ENCODE assay signal across 8 cellular contexts in genomic region chr17:1710807-1711553, GRCh38. TPM values are rescaled to one million over a fixed set of nuclear protein-coding genes. Genes with fewer than 3 reads are reported as not detected.
A peak's percentile ranks its signal among the peaks of the same experiment; 100 is the strongest.
DNase-seq lines count a peak whose midpoint lies in the region; ATAC-seq and TF ChIP-seq lines count a peak whose summit lies in the region.

No MANE protein-coding gene starts in this region.

- H3K36me3 Mint-ChIP-seq in CD14-positive monocyte, result peaks cover 39 to 41% of the 10 kb centered on the region in 2 donors

- peaks cover 37% of the 10 kb centered on the region for H3K4me1 Mint-ChIP-seq in CD14-positive monocyte

- H3K9me3 Mint-ChIP-seq in CD14-positive monocyte, result peaks cover 0 to 5% (median 1%) of the 10 kb centered on the region in 7 donors

- peak overlapping the region; percentile 93 for H3K27ac ChIP-seq in RWPE2 (ENCODE audit: poor library complexity, severe bottlenecking)
- peak overlapping the region; percentile 85 to 94 for H3K27ac ChIP-seq in esophagus (ENCODE audit: low read depth in 2 of 2, low read length in 1 of 2)
- no peak overlapping the region for H3K27ac ChIP-seq in neutrophil

- H3K27me3 ChIP-seq in RWPE2 (ENCODE audit: insufficient read depth, poor library complexity, severe bottlenecking), result no peaks in the 10 kb centered on the region
- H3K27me3 ChIP-seq in esophagus (ENCODE audit: control insufficient read depth in 1 of 2, insufficient read depth in 2 of 2, low read length in 2 of 2), result no peaks in the 10 kb centered on the region
- H3K27me3 ChIP-seq in neutrophil, result peaks cover 85% of the 10 kb centered on the region

- H3K36me3 ChIP-seq in RWPE2 (ENCODE audit: low read depth) (peaks cover 33% of the 10 kb centered on the region), esophagus (ENCODE audit: control insufficient read depth in 2 of 2, insufficient read depth in 2 of 2, low read length in 1 of 2) (peaks cover 6 to 10% of the 10 kb centered on the region in 2 donors), neutrophil (peaks cover 22% of the 10 kb centered on the region)

- peaks cover 29 to 69% (median 38%) of the 10 kb centered on the region in 3 donors for H3K27me3 Mint-ChIP-seq in CD14-positive monocyte (ENCODE audit: low read depth in 3 of 3)

- peak overlapping the region in 1 of 7 donors; percentile 63 for H3K27ac Mint-ChIP-seq in CD14-positive monocyte

- WGBS in esophagus, 2 donors, result 29 to 33% methylated on average over 14 of the region's 14 CpGs

- H3K4me3 ChIP-seq in RWPE2 (ENCODE audit: severe bottlenecking) (peak overlapping the region; percentile 83), esophagus (ENCODE audit: low read depth in 1 of 2, low read length in 2 of 2) (peak overlapping the region; percentile 54 to 73), neutrophil (ENCODE audit: low read depth in 1 of 2, low read length in 1 of 2) (peak overlapping the region; percentile 58 to 62)

- H3K9me3 ChIP-seq in RWPE2 (ENCODE audit: severe bottlenecking) (no peaks in the 10 kb centered on the region), esophagus (ENCODE audit: control insufficient read depth in 2 of 2, insufficient read depth in 1 of 2, low read depth in 1 of 2, low read length in 1 of 2) (no peaks in the 10 kb centered on the region), neutrophil (no peaks in the 10 kb centered on the region)

- H3K4me1 ChIP-seq in RWPE2 (ENCODE audit: insufficient read depth, poor library complexity, severe bottlenecking) (peaks cover 22% of the 10 kb centered on the region), esophagus (ENCODE audit: control insufficient read depth in 2 of 2, insufficient read depth in 2 of 2, low read length in 1 of 2) (peaks cover 3 to 9% of the 10 kb centered on the region in 2 donors), neutrophil (ENCODE audit: control insufficient read depth in 1 of 2, insufficient read depth in 1 of 2, low read depth in 1 of 2, low read length in 1 of 2) (peaks cover 37 to 46% of the 10 kb centered on the region in 2 experiments)

- intact Hi-C loops in CD14-positive monocyte (cut with micrococcal nuclease), result loop anchor here in 1 of 2 donors (10.0 kb wide), 2 partner anchors 66 to 324 kb away; partner anchors contain the start of genes DPH1, RILP and SCARF1

- no peak for ATAC-seq in RWPE2 (ENCODE audit: low read depth)
- ATAC-seq in HG03159 (IDR thresholded peaks at IDR 0.05; ENCODE audit: unreplicated experiment), result no peak

- peak overlapping the region; percentile 69 to 89 for H3K4me3 Mint-ChIP-seq in CD14-positive monocyte

- DNase-seq in CD14-positive monocyte (ENCODE audit: low spot score) (no peak), RWPE2 (ENCODE audit: low spot score) (no peak), SKM-1 (lab: John Stamatoyannopoulos, UW; ENCODE audit: unreplicated experiment) (no peak)
- DNase-seq in activated CD4-positive, alpha-beta T cell treated with anti-CD3 and anti-CD28 coated beads for 1 hour, result no peak
- no peak for DNase-seq in stimulated activated CD4-positive, alpha-beta T cell treated with anti-CD3 and anti-CD28 coated beads, Interleukin-15, amount 100 ng/mL, for 24 hours

- no peak for TF ChIP-seq CTCF in CD14-positive monocyte (IDR thresholded peaks at IDR 0.05)
- TF ChIP-seq CTCF in RWPE2 (IDR thresholded peaks at IDR 0.05; ENCODE audit: poor library complexity, severe bottlenecking), result no peak
- no peak for TF ChIP-seq CTCF in neutrophil (IDR thresholded peaks at IDR 0.05)

RNA-seq across cellular contexts. Expression of gene TLCD2, which starts 0.8 kb away (rescaled TPM):
- polyA plus RNA-seq in CD14-positive monocyte, result not detected
- 1 to 10 TPM; 3.6 to 3.8 TPM for polyA plus RNA-seq in esophagus

RNA-seq across cellular contexts. Expression of gene WDR81, which starts 13.5 kb away (rescaled TPM):
- polyA plus RNA-seq in CD14-positive monocyte (1 to 10 TPM; 6.2 to 8.8 TPM), esophagus (10 to 100 TPM in 1 of 2 donors, 1 to 10 TPM in 1; 8.5 to 10.7 TPM)

RNA-seq across cellular contexts. Expression of gene PRPF8, which starts 26.3 kb away (rescaled TPM):
- polyA plus RNA-seq in CD14-positive monocyte, result 10 to 100 TPM; 53.3 to 78.0 TPM
- polyA plus RNA-seq in esophagus, result 10 to 100 TPM; 74.5 to 82.1 TPM

RNA-seq across cellular contexts. Expression of gene SERPINF2, which starts 31.7 kb away (rescaled TPM):
- polyA plus RNA-seq in CD14-positive monocyte (under 1 TPM; 0.75 to 0.79 TPM), esophagus (1 to 10 TPM; 1.9 to 2.9 TPM)

RNA-seq across cellular contexts. Expression of gene SERPINF1, which starts 50.9 kb away (rescaled TPM):
- 1 to 10 TPM; 8.0 to 9.9 TPM for polyA plus RNA-seq in CD14-positive monocyte
- polyA plus RNA-seq in esophagus, result 10 to 100 TPM; 49.0 to 56.7 TPM

Comparison
In these comparisons a context has a peak if more than half of its experiments do, and no peak if none do; other contexts are left out.
1. RNA of gene TLCD2, which starts 0.8 kb away (polyA plus RNA-seq): 3.6 to 3.8 TPM in esophagus; not detected in CD14-positive monocyte; every median in the first group is over 4 times any median in the second.
2. Peak in every context shown above with its lines, with median percentiles within 50 percentile points of each other: H3K4me3 ChIP-seq.